In the genomic region with DNA sequence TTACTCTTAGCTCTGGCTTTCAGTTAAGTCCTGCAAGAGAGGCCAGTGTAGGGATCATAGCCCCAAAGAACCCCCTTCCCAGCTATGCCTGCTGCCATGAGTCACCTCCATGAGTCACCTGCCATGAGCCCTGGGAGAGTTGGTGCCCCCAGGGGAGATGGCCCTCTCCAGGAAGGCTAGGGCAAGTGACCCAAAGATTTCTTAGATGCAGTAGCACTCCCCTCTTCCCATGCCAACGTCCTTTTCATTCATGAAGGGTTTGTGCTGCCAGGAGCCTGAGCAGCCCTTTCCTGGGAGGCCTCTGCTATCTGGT, we compare ENCODE assay signal across 11 cellular contexts.
DNase-seq lines count a peak whose midpoint lies in the region; ATAC-seq and TF ChIP-seq lines count a peak whose summit lies in the region.
"Had no signal": no experiment of that assay in that cellular context is flagged by ENCODE, and none has a peak within 500 bp of the region (broad histone marks: within the 10 kb centered on the region; RNA-seq: fewer than 3 reads in every experiment).

No MANE protein-coding gene starts in this region.

- no peaks in the 10 kb centered on the region for H3K9me3 Mint-ChIP-seq in activated CD4-positive, alpha-beta memory T cell treated with anti-CD3 and anti-CD28 coated beads for 36 hours
- no peaks in the 10 kb centered on the region for H3K9me3 Mint-ChIP-seq in activated CD4-positive, alpha-beta memory T cell treated with anti-CD3 and anti-CD28 coated beads, Interleukin-2, amount 10 ng/mL, durations not matched to agents 7 days and 5 days
- H3K9me3 Mint-ChIP-seq in stimulated activated memory B cell treated with anti-CD40 and anti-IgM and Interleukin-4, amounts not matched to agents 10 μg/mL and 1 μg/mL and 100 μg/mL, for 72 hours, result no peaks in the 10 kb centered on the region

- no peak overlapping the region for H3K27ac Mint-ChIP-seq in activated CD4-positive, alpha-beta memory T cell treated with anti-CD3 and anti-CD28 coated beads for 36 hours
- no peak overlapping the region for H3K27ac Mint-ChIP-seq in activated CD4-positive, alpha-beta memory T cell treated with anti-CD3 and anti-CD28 coated beads, Interleukin-2, amount 10 ng/mL, durations not matched to agents 7 days and 5 days
- H3K27ac Mint-ChIP-seq in stimulated activated memory B cell treated with anti-CD40 and anti-IgM and Interleukin-4, amounts not matched to agents 10 μg/mL and 1 μg/mL and 100 μg/mL, for 72 hours, result peak overlapping the region; percentile 61

- no peaks in the 10 kb centered on the region for H3K79me2 ChIP-seq in fibroblast of lung (ENCODE audit: control insufficient read depth, insufficient read depth, low read length)

- H4K20me1 ChIP-seq in fibroblast of lung (ENCODE audit: control insufficient read depth, extremely low read depth, insufficient read depth, low read length), result no peaks in the 10 kb centered on the region

- H3K27me3 Mint-ChIP-seq in activated CD4-positive, alpha-beta memory T cell treated with anti-CD3 and anti-CD28 coated beads for 36 hours, result no peaks in the 10 kb centered on the region
- H3K27me3 Mint-ChIP-seq in activated CD4-positive, alpha-beta memory T cell treated with anti-CD3 and anti-CD28 coated beads, Interleukin-2, amount 10 ng/mL, durations not matched to agents 7 days and 5 days, result no peaks in the 10 kb centered on the region
- no peaks in the 10 kb centered on the region for H3K27me3 Mint-ChIP-seq in stimulated activated memory B cell treated with anti-CD40 and anti-IgM and Interleukin-4, amounts not matched to agents 10 μg/mL and 1 μg/mL and 100 μg/mL, for 72 hours

- intact Hi-C loops in activated CD4-positive, alpha-beta memory T cell treated with anti-CD3 and anti-CD28 coated beads for 36 hours (cut with micrococcal nuclease), result no loop called here

- no peak overlapping the region for H3K9ac ChIP-seq in fibroblast of lung (ENCODE audit: insufficient read depth, low read length)

- POLR2A ChIA-PET in activated CD4-positive, alpha-beta memory T cell treated with anti-CD3 and anti-CD28 coated beads for 36 hours (lab: Charles Lee), result interaction anchor here (0.8 kb wide), 1 partner anchor 13 kb away, joined by 3 read pairs; no protein-coding TSS in a partner anchor
- POLR2A ChIA-PET in activated CD4-positive, alpha-beta memory T cell treated with anti-CD3 and anti-CD28 coated beads, Interleukin-2, amount 10 ng/mL, durations not matched to agents 7 days and 5 days (lab: Charles Lee), result interaction anchor here (0.8 kb wide), 1 partner anchor 96 kb away, joined by 3 read pairs; the partner anchor contains the start of gene KSR1
- POLR2A ChIA-PET in RWPE1 (lab: Yijun Ruan, JAX; ENCODE audit: low non-redundant PET), result no interaction called here

- peaks cover 23% of the 10 kb centered on the region for H3K4me1 Mint-ChIP-seq in activated CD4-positive, alpha-beta memory T cell treated with anti-CD3 and anti-CD28 coated beads for 36 hours (ENCODE audit: low read depth)
- peaks cover 20% of the 10 kb centered on the region for H3K4me1 Mint-ChIP-seq in activated CD4-positive, alpha-beta memory T cell treated with anti-CD3 and anti-CD28 coated beads, Interleukin-2, amount 10 ng/mL, durations not matched to agents 7 days and 5 days
- H3K4me1 Mint-ChIP-seq in stimulated activated memory B cell treated with anti-CD40 and anti-IgM and Interleukin-4, amounts not matched to agents 10 μg/mL and 1 μg/mL and 100 μg/mL, for 72 hours, result peaks cover 28% of the 10 kb centered on the region

- no peaks in the 10 kb centered on the region for H3K27me3 ChIP-seq in fibroblast of lung (ENCODE audit: control insufficient read depth, insufficient read depth, low read length)
- H3K27me3 ChIP-seq: adrenal gland, right lobe of liver had no signal

- no peak for TF ChIP-seq CTCF in RWPE1 (conservative IDR thresholded peaks at IDR 0.05; ENCODE audit: low read depth)
- TF ChIP-seq CTCF in fibroblast of lung (conservative IDR thresholded peaks at IDR 0.05 in 1 of 2, IDR thresholded peaks at IDR 0.05 in 1 of 2; ENCODE audit: low read depth in 1 of 2, low read length in 2 of 2), result no peak

- H2AFZ ChIP-seq in fibroblast of lung (ENCODE audit: low read length), result no peak overlapping the region

- H3K36me3 Mint-ChIP-seq in activated CD4-positive, alpha-beta memory T cell treated with anti-CD3 and anti-CD28 coated beads for 36 hours, result peaks cover 21% of the 10 kb centered on the region
- peaks cover 11% of the 10 kb centered on the region for H3K36me3 Mint-ChIP-seq in activated CD4-positive, alpha-beta memory T cell treated with anti-CD3 and anti-CD28 coated beads, Interleukin-2, amount 10 ng/mL, durations not matched to agents 7 days and 5 days (ENCODE audit: low read depth)
- peaks cover 42% of the 10 kb centered on the region for H3K36me3 Mint-ChIP-seq in stimulated activated memory B cell treated with anti-CD40 and anti-IgM and Interleukin-4, amounts not matched to agents 10 μg/mL and 1 μg/mL and 100 μg/mL, for 72 hours

- no peak overlapping the region for H3K4me3 ChIP-seq in fibroblast of lung (replicated peaks in 1 of 4; ENCODE audit: control extremely low read depth in 1 of 4, insufficient read depth in 1 of 4, low read depth in 3 of 4, low read length in 4 of 4)
- H3K4me3 ChIP-seq: adrenal gland, right lobe of liver had no signal

- no peaks in the 10 kb centered on the region for H3K36me3 ChIP-seq in fibroblast of lung (ENCODE audit: control insufficient read depth, insufficient read depth, low read length)
- H3K36me3 ChIP-seq: adrenal gland, right lobe of liver had no signal

- H3K4me1 ChIP-seq in fibroblast of lung (ENCODE audit: control insufficient read depth, extremely low read depth, insufficient read depth, low read length), result peaks cover 16% of the 10 kb centered on the region
- H3K4me1 ChIP-seq: right lobe of liver had no signal

- ATAC-seq in stimulated activated memory B cell treated with anti-CD40 and anti-IgM and Interleukin-4, amounts not matched to agents 10 μg/mL and 1 μg/mL and 100 μg/mL, for 72 hours, result no peak

- no peak overlapping the region for H3K4me2 ChIP-seq in fibroblast of lung (ENCODE audit: extremely low read depth, insufficient read depth, low read length)

- DNase-seq in activated CD4-positive, alpha-beta memory T cell treated with anti-CD3 and anti-CD28 coated beads for 36 hours, result peak; percentile 36
- DNase-seq in activated CD4-positive, alpha-beta memory T cell treated with anti-CD3 and anti-CD28 coated beads, Interleukin-2, amount 10 ng/mL, durations not matched to agents 7 days and 5 days, result no peak
- DNase-seq in RWPE1 (ENCODE audit: low spot score), result peak; percentile 76
- peak; percentile 49 to 65 for DNase-seq in fibroblast of lung (ENCODE audit: low read depth in 2 of 2)
- DNase-seq in T-helper 2 cell, result no peak
- no peak for DNase-seq in stimulated activated CD4-positive, alpha-beta T cell treated with anti-CD3 and anti-CD28 coated beads, Interleukin-4, amount 100 ng/mL, for 1 hour
- DNase-seq in pons (ENCODE audit: low spot score), result no peak
- DNase-seq: NCI-H1092 treated with DMSO at 0.1 percent for 48 hours had no signal

- H3K4me3 Mint-ChIP-seq in activated CD4-positive, alpha-beta memory T cell treated with anti-CD3 and anti-CD28 coated beads for 36 hours, result no peak overlapping the region
- no peak overlapping the region for H3K4me3 Mint-ChIP-seq in activated CD4-positive, alpha-beta memory T cell treated with anti-CD3 and anti-CD28 coated beads, Interleukin-2, amount 10 ng/mL, durations not matched to agents 7 days and 5 days
- H3K4me3 Mint-ChIP-seq in stimulated activated memory B cell treated with anti-CD40 and anti-IgM and Interleukin-4, amounts not matched to agents 10 μg/mL and 1 μg/mL and 100 μg/mL, for 72 hours, result no peak overlapping the region

- H3K27ac ChIP-seq in RWPE1 (peak overlapping the region; percentile 44), fibroblast of lung (ENCODE audit: insufficient read depth, low read length) (no peak overlapping the region)
- H3K27ac ChIP-seq: adrenal gland, right lobe of liver had no signal

- no peaks in the 10 kb centered on the region for H3K9me3 ChIP-seq in fibroblast of lung (ENCODE audit: control insufficient read depth, insufficient read depth, low read depth, low read length)
- H3K9me3 ChIP-seq: adrenal gland, right lobe of liver had no signal

- CTCF ChIA-PET in activated CD4-positive, alpha-beta memory T cell treated with anti-CD3 and anti-CD28 coated beads for 36 hours (lab: Charles Lee), result interaction anchor here (0.6 to 1.6 kb wide), 2 partner anchors 12 to 47 kb away, joined by 3 to 4 read pairs; no protein-coding TSS in a partner anchor
- CTCF ChIA-PET in activated CD4-positive, alpha-beta memory T cell treated with anti-CD3 and anti-CD28 coated beads, Interleukin-2, amount 10 ng/mL, durations not matched to agents 7 days and 5 days (lab: Charles Lee), result interaction anchor here (1.0 to 1.6 kb wide), 2 partner anchors 47 to 81 kb away, joined by 3 to 5 read pairs; no protein-coding TSS in a partner anchor
- CTCF ChIA-PET in RWPE1 (lab: Yijun Ruan, JAX), result interaction anchor here (0.5 to 1.3 kb wide), 2 partner anchors 47 to 279 kb away, joined by 3 to 4 read pairs; no protein-coding TSS in a partner anchor

Comparison
In these comparisons a context has a peak if more than half of its experiments do, and no peak if none do; other contexts are left out.
1. DNase-seq: peak in activated CD4-positive, alpha-beta memory T cell treated with anti-CD3 and anti-CD28 coated beads for 36 hours (single experiment), RWPE1 (single experiment) and fibroblast of lung (2 of 2); none in activated CD4-positive, alpha-beta memory T cell treated with anti-CD3 and anti-CD28 coated beads, Interleukin-2, amount 10 ng/mL, durations not matched to agents 7 days and 5 days (single experiment), T-helper 2 cell (0 of 5), stimulated activated CD4-positive, alpha-beta T cell treated with anti-CD3 and anti-CD28 coated beads, Interleukin-4, amount 100 ng/mL, for 1 hour (single experiment) and pons (single experiment).